7 cellular contexts compared by ENCODE assay signal in genomic region chr4:64960516-64960915, GRCh38.
"Had no signal": no experiment of that assay in that cellular context is flagged by ENCODE, and none has a peak within 500 bp of the region (broad histone marks: within the 10 kb centered on the region; RNA-seq: fewer than 3 reads in every experiment).

No MANE protein-coding gene starts in this region.

- DNase-seq: IMR-90, KBM-7, KG1 had no signal

- H3K4me2 ChIP-seq: KMS-11 had no signal

- ATAC-seq: K562 had no signal

- H3K27ac ChIP-seq: HL-60, KMS-11 had no signal

- H3K4me3 ChIP-seq: K562 had no signal

- H3K9ac ChIP-seq: KMS-11 had no signal

- FAIRE-seq: HTR-8/SVneo, K562 had no signal
